In the genomic region with DNA sequence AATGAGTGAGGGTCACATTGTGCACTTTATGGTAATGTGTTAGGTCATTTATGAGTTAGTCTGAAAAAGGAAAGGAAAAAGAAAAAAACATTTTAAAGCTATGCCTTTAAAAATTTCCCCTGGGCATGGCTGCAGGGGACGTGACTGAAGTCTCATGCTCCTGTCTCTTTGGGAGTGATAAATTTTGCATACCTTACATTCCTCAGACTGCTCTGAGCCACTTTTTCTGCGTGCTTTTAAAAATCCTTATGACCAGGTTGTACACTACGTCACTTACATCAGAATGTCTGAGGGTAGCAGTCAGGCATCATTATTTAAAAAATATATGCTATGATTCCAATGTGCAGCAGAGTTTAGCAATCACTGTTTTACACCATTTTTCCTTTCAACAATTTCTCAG, we compare ENCODE assay signal across 18 cellular contexts.
DNase-seq lines count a peak whose midpoint lies in the region; ATAC-seq and TF ChIP-seq lines count a peak whose summit lies in the region.
"Had no signal": no experiment of that assay in that cellular context is flagged by ENCODE, and none has a peak within 500 bp of the region (broad histone marks: within the 10 kb centered on the region; RNA-seq: fewer than 3 reads in every experiment).

No MANE protein-coding gene starts in this region.

- no peak overlapping the region for H3K4me2 ChIP-seq in skeletal muscle satellite cell (ENCODE audit: low read length)

- H3K9ac ChIP-seq in skeletal muscle satellite cell (ENCODE audit: low read depth, low read length), result peak overlapping the region; percentile 46

- CTCF ChIA-PET in naive thymus-derived CD4-positive, alpha-beta T cell (lab: Charles Lee), result no interaction called here
- CTCF ChIA-PET in GM10248 (lab: Yijun Ruan, JAX), result no interaction called here

- DNase-seq in HAP-1 (ENCODE audit: low spot score in 2 of 2) (peak; percentile 35 to 51), SJCRH30 (peak; percentile 11 to 14), epithelial cell of esophagus (ENCODE audit: low read depth) (peak; percentile 54), NCI-H1694 treated with DMSO at 0.1 percent for 48 hours (lab: John Stamatoyannopoulos, UW) (no peak), GM10248 (ENCODE audit: extremely low spot score) (no peak), KG1 (lab: John Stamatoyannopoulos, UW) (no peak)
- no peak for DNase-seq in naive thymus-derived CD4-positive, alpha-beta T cell
- DNase-seq: activated gamma-delta T cell treated with Interleukin-2 at 50 U/mL for 16 hours, caudate nucleus, GDM1, GOT3, hypothalamus, lower lobe of right lung, NCI-H2107, SIG-M5 had no signal

- peak overlapping the region; percentile 33; the same call in 1 of the 2 replicates for H3K27ac ChIP-seq in SJCRH30
- H3K27ac ChIP-seq in naive thymus-derived CD4-positive, alpha-beta T cell (ENCODE audit: low read depth, low read length), result no peak overlapping the region
- H3K27ac ChIP-seq: lower lobe of right lung, neutrophil, skin epidermis had no signal

- H3K27me3 Mint-ChIP-seq in naive thymus-derived CD4-positive, alpha-beta T cell, result no peaks in the 10 kb centered on the region

- peaks cover 0 to 4% (median 0%) of the 10 kb centered on the region in 11 donors for H3K9me3 Mint-ChIP-seq in naive thymus-derived CD4-positive, alpha-beta T cell

- POLR2A ChIA-PET in naive thymus-derived CD4-positive, alpha-beta T cell (lab: Charles Lee), result no interaction called here
- POLR2A ChIA-PET in GM10248 (lab: Yijun Ruan, JAX), result no interaction called here

- no peaks in the 10 kb centered on the region for H3K36me3 Mint-ChIP-seq in naive thymus-derived CD4-positive, alpha-beta T cell

- ATAC-seq in naive thymus-derived CD4-positive, alpha-beta T cell, result no peak
- ATAC-seq: lower lobe of right lung had no signal

- no peaks in the 10 kb centered on the region for H3K4me1 Mint-ChIP-seq in naive thymus-derived CD4-positive, alpha-beta T cell

- intact Hi-C loops in naive thymus-derived CD4-positive, alpha-beta T cell (cut with micrococcal nuclease), result no loop called here

- H3K27me3 ChIP-seq in HAP-1 (ENCODE audit: low read depth) (no peaks in the 10 kb centered on the region), SJCRH30 (no peaks in the 10 kb centered on the region), skeletal muscle satellite cell (ENCODE audit: control insufficient read depth, insufficient read depth, low read length) (no peaks in the 10 kb centered on the region)
- peaks cover 0 to 4% of the 10 kb centered on the region in 2 donors for H3K27me3 ChIP-seq in naive thymus-derived CD4-positive, alpha-beta T cell (ENCODE audit: control insufficient read depth in 2 of 2, insufficient read depth in 2 of 2, low read length in 2 of 2)
- H3K27me3 ChIP-seq: neutrophil had no signal

- H3K36me3 ChIP-seq in HAP-1 (replicated peaks) (no peaks in the 10 kb centered on the region), SJCRH30 (no peaks in the 10 kb centered on the region), skeletal muscle satellite cell (ENCODE audit: insufficient read depth, low read length) (no peaks in the 10 kb centered on the region)
- no peaks in the 10 kb centered on the region for H3K36me3 ChIP-seq in naive thymus-derived CD4-positive, alpha-beta T cell (ENCODE audit: control insufficient read depth in 2 of 3, insufficient read depth in 3 of 3, low read length in 3 of 3)
- H3K36me3 ChIP-seq: lower lobe of right lung, neutrophil had no signal

- H3K27ac Mint-ChIP-seq in naive thymus-derived CD4-positive, alpha-beta T cell, result no peak overlapping the region

- in situ Hi-C loops in HAP-1 (cut with MboI; ENCODE audit: low sequenced_read_pairs), result no loop called here

- no peak overlapping the region for H3K4me3 Mint-ChIP-seq in naive thymus-derived CD4-positive, alpha-beta T cell

- H3K4me3 ChIP-seq in HAP-1 (no peak overlapping the region), SJCRH30 (no peak overlapping the region), epithelial cell of esophagus (ENCODE audit: low read length) (no peak overlapping the region), skeletal muscle satellite cell (ENCODE audit: low read length) (no peak overlapping the region)
- H3K4me3 ChIP-seq in naive thymus-derived CD4-positive, alpha-beta T cell (ENCODE audit: low read length), result no peak overlapping the region
- H3K4me3 ChIP-seq: lower lobe of right lung, skin epidermis had no signal

- H3K9me3 ChIP-seq in HAP-1 (no peaks in the 10 kb centered on the region), SJCRH30 (replicated peaks) (no peaks in the 10 kb centered on the region; the same call in 1 of the 2 replicates), skeletal muscle satellite cell (replicated peaks; ENCODE audit: low read length) (no peaks in the 10 kb centered on the region)
- H3K9me3 ChIP-seq in naive thymus-derived CD4-positive, alpha-beta T cell (ENCODE audit: control insufficient read depth in 2 of 3, low read length in 3 of 3), result no peaks in the 10 kb centered on the region
- H3K9me3 ChIP-seq: lower lobe of right lung, neutrophil had no signal

- no peak for TF ChIP-seq CTCF in epithelial cell of esophagus (IDR thresholded peaks at IDR 0.05; ENCODE audit: insufficient read depth, low read depth, low read length, missing control alignments)
- TF ChIP-seq CTCF in GM10248 (IDR thresholded peaks at IDR 0.05; ENCODE audit: control extremely low read depth, extremely low read depth, low read depth, missing control alignments), result no peak

- H3K4me1 ChIP-seq in HAP-1 (peaks cover 3% of the 10 kb centered on the region), SJCRH30 (peaks cover 20% of the 10 kb centered on the region), skeletal muscle satellite cell (ENCODE audit: control insufficient read depth, insufficient read depth, low read length) (peaks cover 26% of the 10 kb centered on the region)
- no peaks in the 10 kb centered on the region for H3K4me1 ChIP-seq in naive thymus-derived CD4-positive, alpha-beta T cell (ENCODE audit: control insufficient read depth in 2 of 2, insufficient read depth in 2 of 2, low read length in 2 of 2)
- H3K4me1 ChIP-seq: lower lobe of right lung had no signal

Comparison
In these comparisons a context has a peak if more than half of its experiments do, and no peak if none do; other contexts are left out.
1. DNase-seq: peak in HAP-1 (2 of 2), SJCRH30 (2 of 2) and epithelial cell of esophagus (single experiment); none in NCI-H1694 treated with DMSO at 0.1 percent for 48 hours (single experiment), naive thymus-derived CD4-positive, alpha-beta T cell (0 of 9), GM10248 (single experiment) and KG1 (single experiment).